In the genomic region with DNA sequence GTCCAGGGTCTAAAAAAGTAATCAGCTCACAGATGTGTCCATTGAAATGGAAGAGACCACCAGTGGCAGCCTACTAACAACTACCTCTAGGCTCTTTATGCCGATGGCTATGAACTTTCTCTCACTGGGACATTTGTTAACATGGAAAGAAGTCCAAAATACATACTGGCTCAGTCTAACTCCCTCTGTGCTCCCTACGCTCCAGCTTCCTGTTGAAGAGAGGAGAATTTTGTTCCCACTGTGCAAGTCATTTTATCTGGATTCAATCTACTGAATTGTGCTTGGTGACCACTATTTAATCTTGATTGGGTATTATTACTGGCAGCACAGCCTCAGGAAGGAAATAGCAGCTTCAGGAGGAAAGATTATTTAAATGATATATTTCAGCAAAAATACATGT, we compare ENCODE assay signal across 27 cellular contexts.
"Had no signal": no experiment of that assay in that cellular context is flagged by ENCODE, and none has a peak within 500 bp of the region (broad histone marks: within the 10 kb centered on the region; RNA-seq: fewer than 3 reads in every experiment).

No MANE protein-coding gene starts in this region.

- H3K9me3 Mint-ChIP-seq: nephron; stimulated activated effector memory CD8-positive, alpha-beta T cell treated with anti-CD3 and anti-CD28 coated beads, Interleukin-12 subunit alpha, Interleukin-12 subunit beta, amount 100 ng/mL, for 72 hours; stimulated activated naive B cell treated with anti-CD40 and anti-IgM and Interleukin-4, amounts not matched to agents 10 μg/mL and 1 μg/mL and 100 μg/mL, for 72 hours; stimulated activated naive CD8-positive, alpha-beta T cell treated with anti-CD3 and anti-CD28 coated beads, Interleukin-15, Interleukin-2, amounts not matched to agents 100 ng/mL and 50 ng/mL, for 24 hours had no signal

- H3K27me3 ChIP-seq: neural progenitor cell, ovary, right lobe of liver, sigmoid colon, stomach, thyroid gland, tibial nerve, upper lobe of left lung, vagina had no signal

- H3K27me3 Mint-ChIP-seq: progenitor cell of endocrine pancreas; stimulated activated naive B cell treated with anti-CD40 and anti-IgM and Interleukin-4, amounts not matched to agents 10 μg/mL and 1 μg/mL and 100 μg/mL, for 72 hours; stimulated activated naive CD8-positive, alpha-beta T cell treated with anti-CD3 and anti-CD28 coated beads, Interleukin-15, Interleukin-2, amounts not matched to agents 100 ng/mL and 50 ng/mL, for 24 hours had no signal

- H3K4me3 ChIP-seq: neural progenitor cell, ovary, psoas muscle, right lobe of liver, sigmoid colon, stomach, thoracic aorta, thyroid gland, tibial nerve, upper lobe of left lung, vagina had no signal

- H3K4me1 ChIP-seq: parathyroid adenoma, psoas muscle, right lobe of liver, sigmoid colon, tibial nerve had no signal

- H3K79me2 ChIP-seq: parathyroid adenoma had no signal

- H3K4me2 ChIP-seq: neural progenitor cell had no signal

- DNase-seq: occipital lobe; ovary; posterior cingulate gyrus; psoas muscle; right cardiac atrium; right lobe of liver; sigmoid colon; small intestine; stimulated activated CD4-positive, alpha-beta T cell treated with anti-CD3 and anti-CD28 coated beads, Interleukin-15, amount 100 ng/mL, for 24 hours; stimulated activated CD4-positive, alpha-beta T cell treated with anti-CD3 and anti-CD28 coated beads, Interleukin-2, amount 100 ng/mL, for 24 hours; stimulated activated CD4-positive, alpha-beta T cell treated with anti-CD3 and anti-CD28 coated beads, Interleukin-2, amount 100 ng/mL, for 48 hours; stimulated activated CD4-positive, alpha-beta T cell treated with anti-CD3 and anti-CD28 coated beads, Interleukin-4, amount 100 ng/mL, for 24 hours; stimulated activated naive B cell treated with anti-CD40 and anti-IgM and Interleukin-4, amounts not matched to agents 10 μg/mL and 1 μg/mL and 100 μg/mL, for 72 hours; stimulated activated naive CD4-positive, alpha-beta T cell treated with Interleukin-2 at 50 U/mL for 16 hours; stomach; thyroid gland; trophoblast cell; upper lobe of left lung had no signal

- H3K27ac ChIP-seq: neural progenitor cell, ovary, parathyroid adenoma, psoas muscle, right lobe of liver, sigmoid colon, stomach, thoracic aorta, thyroid gland, tibial nerve, vagina had no signal

- H3K4me3 Mint-ChIP-seq: nephron; neural progenitor cell; stimulated activated effector memory CD8-positive, alpha-beta T cell treated with anti-CD3 and anti-CD28 coated beads, Interleukin-12 subunit alpha, Interleukin-12 subunit beta, amount 100 ng/mL, for 72 hours; stimulated activated naive B cell treated with anti-CD40 and anti-IgM and Interleukin-4, amounts not matched to agents 10 μg/mL and 1 μg/mL and 100 μg/mL, for 72 hours; stimulated activated naive CD8-positive, alpha-beta T cell treated with anti-CD3 and anti-CD28 coated beads, Interleukin-15, Interleukin-2, amounts not matched to agents 100 ng/mL and 50 ng/mL, for 24 hours had no signal

- H3K4me1 Mint-ChIP-seq: nephron; stimulated activated effector memory CD8-positive, alpha-beta T cell treated with anti-CD3 and anti-CD28 coated beads, Interleukin-12 subunit alpha, Interleukin-12 subunit beta, amount 100 ng/mL, for 72 hours; stimulated activated naive B cell treated with anti-CD40 and anti-IgM and Interleukin-4, amounts not matched to agents 10 μg/mL and 1 μg/mL and 100 μg/mL, for 72 hours had no signal

- H3K36me3 Mint-ChIP-seq: neural progenitor cell; stimulated activated effector memory CD8-positive, alpha-beta T cell treated with anti-CD3 and anti-CD28 coated beads, Interleukin-12 subunit alpha, Interleukin-12 subunit beta, amount 100 ng/mL, for 72 hours; stimulated activated naive B cell treated with anti-CD40 and anti-IgM and Interleukin-4, amounts not matched to agents 10 μg/mL and 1 μg/mL and 100 μg/mL, for 72 hours had no signal

- H3K36me3 ChIP-seq: neural progenitor cell, ovary, right lobe of liver, sigmoid colon, stomach, thoracic aorta, thyroid gland, tibial nerve, upper lobe of left lung, vagina had no signal

- H3K27ac Mint-ChIP-seq: nephron; neural progenitor cell; progenitor cell of endocrine pancreas; stimulated activated effector memory CD8-positive, alpha-beta T cell treated with anti-CD3 and anti-CD28 coated beads, Interleukin-12 subunit alpha, Interleukin-12 subunit beta, amount 100 ng/mL, for 72 hours; stimulated activated naive B cell treated with anti-CD40 and anti-IgM and Interleukin-4, amounts not matched to agents 10 μg/mL and 1 μg/mL and 100 μg/mL, for 72 hours; stimulated activated naive CD8-positive, alpha-beta T cell treated with anti-CD3 and anti-CD28 coated beads, Interleukin-15, Interleukin-2, amounts not matched to agents 100 ng/mL and 50 ng/mL, for 24 hours had no signal

- H3K9me3 ChIP-seq: ovary, psoas muscle, right lobe of liver, sigmoid colon, stomach, thoracic aorta, thyroid gland, tibial nerve, upper lobe of left lung, vagina had no signal

- ATAC-seq: psoas muscle; right lobe of liver; stimulated activated naive B cell treated with anti-CD40 and anti-IgM and Interleukin-4, amounts not matched to agents 10 μg/mL and 1 μg/mL and 100 μg/mL, for 72 hours had no signal

- H3K9ac ChIP-seq: neural progenitor cell, parathyroid adenoma had no signal

- H2AFZ ChIP-seq: neural progenitor cell, parathyroid adenoma had no signal
